2 cellular contexts compared by ENCODE assay signal in the genomic region with DNA sequence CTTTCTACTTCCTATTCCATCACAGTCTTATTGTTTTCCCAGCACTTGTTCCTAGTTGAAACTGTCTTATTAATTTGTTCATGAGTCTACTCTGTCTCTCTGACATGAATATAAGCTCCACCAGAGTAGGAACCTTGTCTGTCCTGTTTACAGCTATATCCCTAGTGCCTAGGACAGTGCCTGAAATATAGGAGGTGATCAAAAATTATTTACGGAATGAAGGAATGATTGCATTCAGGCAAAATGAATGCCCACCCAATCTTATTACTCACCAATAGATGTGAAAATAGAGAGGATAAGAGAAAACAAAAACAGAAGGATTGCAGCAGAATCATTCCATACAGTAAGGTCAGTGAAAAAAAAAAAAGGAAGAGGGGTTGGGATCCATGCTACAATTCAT.
TF ChIP-seq lines count a peak whose summit lies in the region.

No MANE protein-coding gene starts in this region.

TF ChIP-seq in A549, 52 proteins besides CTCF, POLR2A, EP300 and RAD21:
- TF ChIP-seq NPAS2 (CRISPR knock-in tag; IDR thresholded peaks at IDR 0.05; ENCODE audit: borderline replicate concordance) = no peak
- no peak for TF ChIP-seq ZC3H11A (IDR thresholded peaks at IDR 0.05)
- TF ChIP-seq RNF2 (IDR thresholded peaks at IDR 0.05; ENCODE audit: borderline replicate concordance, low read depth) = no peak
- TF ChIP-seq HOXA7 (CRISPR knock-in tag; IDR thresholded peaks at IDR 0.05) = no peak
- no peak for TF ChIP-seq HEYL (CRISPR knock-in tag; IDR thresholded peaks at IDR 0.05)
- no peak for TF ChIP-seq TP53 (CRISPR knock-in tag; IDR thresholded peaks at IDR 0.05)
- TF ChIP-seq, protein P1, sequence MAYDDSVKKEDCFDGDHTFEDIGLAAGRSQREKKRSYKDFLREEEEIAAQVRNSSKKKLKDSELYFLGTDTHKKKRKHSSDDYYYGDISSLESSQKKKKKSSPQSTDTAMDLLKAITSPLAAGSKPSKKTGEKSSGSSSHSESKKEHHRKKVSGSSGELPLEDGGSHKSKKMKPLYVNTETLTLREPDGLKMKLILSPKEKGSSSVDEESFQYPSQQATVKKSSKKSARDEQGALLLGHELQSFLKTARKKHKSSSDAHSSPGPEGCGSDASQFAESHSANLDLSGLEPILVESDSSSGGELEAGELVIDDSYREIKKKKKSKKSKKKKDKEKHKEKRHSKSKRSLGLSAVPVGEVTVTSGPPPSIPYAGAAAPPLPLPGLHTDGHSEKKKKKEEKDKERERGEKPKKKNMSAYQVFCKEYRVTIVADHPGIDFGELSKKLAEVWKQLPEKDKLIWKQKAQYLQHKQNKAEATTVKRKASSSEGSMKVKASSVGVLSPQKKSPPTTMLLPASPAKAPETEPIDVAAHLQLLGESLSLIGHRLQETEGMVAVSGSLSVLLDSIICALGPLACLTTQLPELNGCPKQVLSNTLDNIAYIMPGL (CRISPR knock-in tag; IDR thresholded peaks at IDR 0.05; ENCODE audit: borderline replicate concordance) = no peak
- TF ChIP-seq, protein P2, sequence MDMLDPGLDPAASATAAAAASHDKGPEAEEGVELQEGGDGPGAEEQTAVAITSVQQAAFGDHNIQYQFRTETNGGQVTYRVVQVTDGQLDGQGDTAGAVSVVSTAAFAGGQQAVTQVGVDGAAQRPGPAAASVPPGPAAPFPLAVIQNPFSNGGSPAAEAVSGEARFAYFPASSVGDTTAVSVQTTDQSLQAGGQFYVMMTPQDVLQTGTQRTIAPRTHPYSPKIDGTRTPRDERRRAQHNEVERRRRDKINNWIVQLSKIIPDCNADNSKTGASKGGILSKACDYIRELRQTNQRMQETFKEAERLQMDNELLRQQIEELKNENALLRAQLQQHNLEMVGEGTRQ (IDR thresholded peaks at IDR 0.05) = no peak
- TF ChIP-seq JUNB (IDR thresholded peaks at IDR 0.05) = no peak
- no peak for TF ChIP-seq KDM1A (IDR thresholded peaks at IDR 0.05; ENCODE audit: low read depth)
- no peak for TF ChIP-seq MYC (IDR thresholded peaks at IDR 0.05; ENCODE audit: borderline replicate concordance, low read length)
- TF ChIP-seq NR3C1 (IDR thresholded peaks at IDR 0.05) = no peak

TF ChIP-seq in HEK293T, 16 proteins besides CTCF, POLR2A, EP300 and RAD21:
- TF ChIP-seq HDGF (IDR thresholded peaks at IDR 0.05; ENCODE audit: borderline replicate concordance) = no peak
- TF ChIP-seq L3MBTL2 (conservative IDR thresholded peaks at IDR 0.05) = no peak
- no peak for TF ChIP-seq ELF4 (IDR thresholded peaks at IDR 0.05)
- no peak for TF ChIP-seq BHLHE40 (IDR thresholded peaks at IDR 0.05; ENCODE audit: borderline replicate concordance)
- TF ChIP-seq, protein P3, sequence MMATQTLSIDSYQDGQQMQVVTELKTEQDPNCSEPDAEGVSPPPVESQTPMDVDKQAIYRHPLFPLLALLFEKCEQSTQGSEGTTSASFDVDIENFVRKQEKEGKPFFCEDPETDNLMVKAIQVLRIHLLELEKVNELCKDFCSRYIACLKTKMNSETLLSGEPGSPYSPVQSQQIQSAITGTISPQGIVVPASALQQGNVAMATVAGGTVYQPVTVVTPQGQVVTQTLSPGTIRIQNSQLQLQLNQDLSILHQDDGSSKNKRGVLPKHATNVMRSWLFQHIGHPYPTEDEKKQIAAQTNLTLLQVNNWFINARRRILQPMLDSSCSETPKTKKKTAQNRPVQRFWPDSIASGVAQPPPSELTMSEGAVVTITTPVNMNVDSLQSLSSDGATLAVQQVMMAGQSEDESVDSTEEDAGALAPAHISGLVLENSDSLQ (IDR thresholded peaks at IDR 0.05) = no peak
- no peak for TF ChIP-seq FOXK2 (IDR thresholded peaks at IDR 0.05)
- no peak for TF ChIP-seq SP1 (IDR thresholded peaks at IDR 0.05)
- no peak for TF ChIP-seq FOXM1 (IDR thresholded peaks at IDR 0.05; ENCODE audit: borderline replicate concordance)
- no peak for TF ChIP-seq NFRKB (IDR thresholded peaks at IDR 0.05)
- no peak for TF ChIP-seq LEF1 (IDR thresholded peaks at IDR 0.05; ENCODE audit: borderline replicate concordance)
- no peak for TF ChIP-seq ARNT (IDR thresholded peaks at IDR 0.05)
- no peak for TF ChIP-seq TARDBP (IDR thresholded peaks at IDR 0.05)
- TF ChIP-seq FOXA1 (IDR thresholded peaks at IDR 0.05) = no peak
- TF ChIP-seq SUZ12 (IDR thresholded peaks at IDR 0.05) = no peak
- no peak for TF ChIP-seq ZNF384 (IDR thresholded peaks at IDR 0.05)
- no peak for TF ChIP-seq CTBP1 (IDR thresholded peaks at IDR 0.05; ENCODE audit: borderline replicate concordance)
